Comparison of ENCODE assay signal across 1 cellular context in genomic region chr6:75199856-75200255, GRCh38.
A peak's percentile ranks its signal among the peaks of the same experiment; 100 is the strongest.
TF ChIP-seq lines count a peak whose summit lies in the region.

No MANE protein-coding gene starts in this region.

TF ChIP-seq in endothelial cell of umbilical vein, 7 proteins besides CTCF, POLR2A, EP300 and RAD21:
- TF ChIP-seq FOS (IDR thresholded peaks at IDR 0.05; ENCODE audit: borderline replicate concordance, insufficient read depth, low read length) (peak; percentile 28), JUN (IDR thresholded peaks at IDR 0.05; ENCODE audit: borderline replicate concordance, insufficient read depth, insufficient read length, low read depth) (no peak), MYC (IDR thresholded peaks at IDR 0.05; ENCODE audit: low read depth, low read length) (no peak)
